ENCODE assay signal across 9 cellular contexts in the genomic region with DNA sequence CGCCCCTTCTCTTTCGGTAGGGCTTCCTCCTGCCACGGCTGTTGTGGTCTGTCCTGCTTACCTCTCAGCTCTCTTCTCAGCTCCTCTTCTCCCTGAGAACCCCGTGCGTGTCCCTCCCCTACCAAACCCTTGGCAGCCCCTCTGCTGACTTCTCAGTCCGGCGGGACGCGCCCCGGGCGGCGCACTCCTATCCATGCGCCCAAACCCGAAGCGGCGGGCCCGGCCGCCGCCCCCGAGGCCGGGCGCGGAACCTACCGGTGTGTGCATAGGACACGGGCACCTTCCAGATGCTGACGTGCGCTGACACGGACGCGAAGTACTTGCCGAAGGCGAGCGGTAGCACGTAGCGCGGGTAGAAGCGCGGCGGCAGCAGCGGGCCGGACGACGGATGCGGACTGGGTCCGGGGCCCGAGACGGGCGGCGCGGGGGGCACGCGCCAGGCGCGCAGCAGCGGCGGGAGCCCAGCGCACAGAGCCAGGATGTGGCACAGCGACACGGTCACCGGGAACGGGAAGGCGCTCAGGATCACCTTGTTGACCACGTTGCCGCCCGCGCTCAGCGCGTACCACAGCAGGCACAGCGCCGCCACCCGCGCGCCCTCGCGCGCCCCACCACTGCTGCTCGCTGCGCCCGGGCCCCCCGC. TPM values are rescaled to one million over a fixed set of nuclear protein-coding genes. Genes with fewer than 3 reads are reported as not detected.
DNase-seq lines count a peak whose midpoint lies in the region; ATAC-seq, FAIRE-seq and TF ChIP-seq lines count a peak whose summit lies in the region.
"Had no signal": no experiment of that assay in that cellular context is flagged by ENCODE, and none has a peak within 500 bp of the region (broad histone marks: within the 10 kb centered on the region; RNA-seq: fewer than 3 reads in every experiment).

No MANE protein-coding gene starts in this region.

- H3K79me2 ChIP-seq in OCI-LY1 (ENCODE audit: insufficient read depth, low read length), result peaks cover 7% of the 10 kb centered on the region

- no peaks in the 10 kb centered on the region; the same call in 1 of the 2 replicates for H3F3A ChIP-seq in OCI-LY1 (ENCODE audit: insufficient read depth, low read length)

- WGBS in tibial nerve, 2 donors, result 3 to 4% methylated on average over 23 to 41 of the region's 80 CpGs

- TF ChIP-seq EP300 in tibial nerve (IDR thresholded peaks at IDR 0.05), result no peak

- H4K20me1 ChIP-seq in OCI-LY1 (ENCODE audit: insufficient read depth, low read length), result no peaks in the 10 kb centered on the region

- DNase-seq in NCI-H146 (lab: John Stamatoyannopoulos, UW) (peak; percentile 63), NCI-H146 treated with DMSO at 0.1 percent for 48 hours (lab: John Stamatoyannopoulos, UW; ENCODE audit: unreplicated experiment) (no peak), bronchial epithelial cell (ENCODE audit: low read depth) (peak; percentile 28), lower lobe of right lung (peak; percentile 71), tibial nerve (ENCODE audit: low spot score in 2 of 2) (no peak)

- POLR2A ChIA-PET in HEK293 (lab: Yijun Ruan, JAX), result interaction anchor here (0.8 to 2.5 kb wide), 7 partner anchors 10 to 130 kb away, joined by 3 to 23 read pairs (median 3); a partner anchor contains a TSS

- CTCF ChIA-PET in HEK293 (lab: Yijun Ruan, JAX), result interaction anchor here (0.6 kb wide), 1 partner anchor 12 kb away, joined by 3 read pairs; no protein-coding TSS in a partner anchor

- H3K9ac ChIP-seq in OCI-LY1 (ENCODE audit: low read length), result peak overlapping the region; percentile 83

- H3K27ac ChIP-seq in HEK293 (ENCODE audit: extremely low read depth, low read depth, low read length), result peak overlapping the region; percentile 76; the same call in 1 of the 2 replicates
- H3K27ac ChIP-seq in OCI-LY1 (ENCODE audit: low read depth, low read length, poor library complexity, severe bottlenecking), result peak overlapping the region; percentile 20
- H3K27ac ChIP-seq in lower lobe of right lung, result peak overlapping the region; percentile 88
- peak overlapping the region; percentile 37 to 92 (median 80) for H3K27ac ChIP-seq in tibial nerve

- no peaks in the 10 kb centered on the region for H3K9me2 ChIP-seq in OCI-LY1 (ENCODE audit: low read depth, low read length)

- H3K4me1 ChIP-seq in HEK293 (ENCODE audit: control insufficient read depth, insufficient read depth, low read length) (peaks cover 2% of the 10 kb centered on the region; the same call in 1 of the 2 replicates), OCI-LY1 (ENCODE audit: insufficient read depth, low read length, severe bottlenecking) (peaks cover 37% of the 10 kb centered on the region), lower lobe of right lung (peaks cover 54% of the 10 kb centered on the region), tibial nerve (peaks cover 0 to 60% (median 25%) of the 10 kb centered on the region in 4 donors)

- H2AFZ ChIP-seq in OCI-LY1 (ENCODE audit: low read length), result no peak overlapping the region

- H3K9me3 ChIP-seq in HEK293 (ENCODE audit: control insufficient read depth, insufficient read depth, low read depth, low read length) (no peaks in the 10 kb centered on the region), OCI-LY1 (ENCODE audit: low read length) (no peaks in the 10 kb centered on the region), lower lobe of right lung (no peaks in the 10 kb centered on the region), tibial nerve (no peaks in the 10 kb centered on the region)

- ATAC-seq in lower lobe of right lung, result no peak
- no peak for ATAC-seq in HG03439 (IDR thresholded peaks at IDR 0.05; ENCODE audit: unreplicated experiment)

- no peaks in the 10 kb centered on the region for H3K27me3 ChIP-seq in OCI-LY1 (ENCODE audit: insufficient read depth, low read length)
- H3K27me3 ChIP-seq in bronchial epithelial cell (ENCODE audit: control insufficient read depth, insufficient read depth, low read length), result no peaks in the 10 kb centered on the region
- no peaks in the 10 kb centered on the region for H3K27me3 ChIP-seq in lower lobe of right lung (ENCODE audit: low read depth)
- no peaks in the 10 kb centered on the region for H3K27me3 ChIP-seq in tibial nerve

- intact Hi-C loops in lower lobe of right lung (cut with DNase I), result no loop called here

- H3K4me2 ChIP-seq in OCI-LY1 (ENCODE audit: low read length), result peak overlapping the region; percentile 95

- H3K36me3 ChIP-seq in HEK293 (ENCODE audit: control insufficient read depth in 2 of 2, insufficient read depth in 1 of 2, low read length in 2 of 2) (peaks cover 8 to 53% of the 10 kb centered on the region in 2 experiments; a peak in 2 of 3 replicates), OCI-LY1 (ENCODE audit: insufficient read depth, low read length) (peaks cover 62% of the 10 kb centered on the region), bronchial epithelial cell (ENCODE audit: control insufficient read depth, insufficient read depth, low read length) (peaks cover 17% of the 10 kb centered on the region), lower lobe of right lung (peaks cover 60% of the 10 kb centered on the region), tibial nerve (peaks cover 0 to 67% (median 3%) of the 10 kb centered on the region in 3 donors)

- H3K4me3 ChIP-seq in HEK293 (ENCODE audit: low read depth, low read length) (peak overlapping the region; percentile 82), OCI-LY1 (ENCODE audit: low read depth, low read length, poor library complexity, severe bottlenecking) (peak overlapping the region; percentile 88), bronchial epithelial cell (ENCODE audit: low read depth, low read length) (peak overlapping the region; percentile 52), lower lobe of right lung (peak overlapping the region; percentile 73), tibial nerve (peak overlapping the region; percentile 67 to 98 (median 80))

- TF ChIP-seq CTCF in HEK293 (tag by site-specific recombination; IDR thresholded peaks at IDR 0.05) (no peak), OCI-LY1 (IDR thresholded peaks at IDR 0.05; ENCODE audit: low read length) (no peak), bronchial epithelial cell (IDR thresholded peaks at IDR 0.05; ENCODE audit: insufficient read depth, low read length, severe bottlenecking) (no peak), lower lobe of right lung (IDR thresholded peaks at IDR 0.05) (no peak), tibial nerve (IDR thresholded peaks at IDR 0.05) (no peak)

- FAIRE-seq in bronchial epithelial cell (lab: Jason Lieb, UNC), result no peak
- FAIRE-seq: endometrium had no signal

- TF ChIP-seq POLR2A in tibial nerve (IDR thresholded peaks at IDR 0.05), result no peak

TF ChIP-seq in HEK293, 187 proteins besides CTCF, POLR2A, EP300 and RAD21 (continues in another document):
- no peak for TF ChIP-seq ZNF837 (tag by site-specific recombination; IDR thresholded peaks at IDR 0.05)
- TF ChIP-seq, protein P1, sequence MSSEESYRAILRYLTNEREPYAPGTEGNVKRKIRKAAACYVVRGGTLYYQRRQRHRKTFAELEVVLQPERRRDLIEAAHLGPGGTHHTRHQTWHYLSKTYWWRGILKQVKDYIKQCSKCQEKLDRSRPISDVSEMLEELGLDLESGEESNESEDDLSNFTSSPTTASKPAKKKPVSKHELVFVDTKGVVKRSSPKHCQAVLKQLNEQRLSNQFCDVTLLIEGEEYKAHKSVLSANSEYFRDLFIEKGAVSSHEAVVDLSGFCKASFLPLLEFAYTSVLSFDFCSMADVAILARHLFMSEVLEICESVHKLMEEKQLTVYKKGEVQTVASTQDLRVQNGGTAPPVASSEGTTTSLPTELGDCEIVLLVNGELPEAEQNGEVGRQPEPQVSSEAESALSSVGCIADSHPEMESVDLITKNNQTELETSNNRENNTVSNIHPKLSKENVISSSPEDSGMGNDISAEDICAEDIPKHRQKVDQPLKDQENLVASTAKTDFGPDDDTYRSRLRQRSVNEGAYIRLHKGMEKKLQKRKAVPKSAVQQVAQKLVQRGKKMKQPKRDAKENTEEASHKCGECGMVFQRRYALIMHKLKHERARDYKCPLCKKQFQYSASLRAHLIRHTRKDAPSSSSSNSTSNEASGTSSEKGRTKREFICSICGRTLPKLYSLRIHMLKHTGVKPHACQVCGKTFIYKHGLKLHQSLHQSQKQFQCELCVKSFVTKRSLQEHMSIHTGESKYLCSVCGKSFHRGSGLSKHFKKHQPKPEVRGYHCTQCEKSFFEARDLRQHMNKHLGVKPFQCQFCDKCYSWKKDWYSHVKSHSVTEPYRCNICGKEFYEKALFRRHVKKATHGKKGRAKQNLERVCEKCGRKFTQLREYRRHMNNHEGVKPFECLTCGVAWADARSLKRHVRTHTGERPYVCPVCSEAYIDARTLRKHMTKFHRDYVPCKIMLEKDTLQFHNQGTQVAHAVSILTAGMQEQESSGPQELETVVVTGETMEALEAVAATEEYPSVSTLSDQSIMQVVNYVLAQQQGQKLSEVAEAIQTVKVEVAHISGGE (tag by site-specific recombination; conservative IDR thresholded peaks at IDR 0.05; ENCODE audit: low read depth), result peak; percentile 30; the same call in 1 of the 2 replicates
- TF ChIP-seq, protein P2, sequence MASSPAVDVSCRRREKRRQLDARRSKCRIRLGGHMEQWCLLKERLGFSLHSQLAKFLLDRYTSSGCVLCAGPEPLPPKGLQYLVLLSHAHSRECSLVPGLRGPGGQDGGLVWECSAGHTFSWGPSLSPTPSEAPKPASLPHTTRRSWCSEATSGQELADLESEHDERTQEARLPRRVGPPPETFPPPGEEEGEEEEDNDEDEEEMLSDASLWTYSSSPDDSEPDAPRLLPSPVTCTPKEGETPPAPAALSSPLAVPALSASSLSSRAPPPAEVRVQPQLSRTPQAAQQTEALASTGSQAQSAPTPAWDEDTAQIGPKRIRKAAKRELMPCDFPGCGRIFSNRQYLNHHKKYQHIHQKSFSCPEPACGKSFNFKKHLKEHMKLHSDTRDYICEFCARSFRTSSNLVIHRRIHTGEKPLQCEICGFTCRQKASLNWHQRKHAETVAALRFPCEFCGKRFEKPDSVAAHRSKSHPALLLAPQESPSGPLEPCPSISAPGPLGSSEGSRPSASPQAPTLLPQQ (tag by site-specific recombination; IDR thresholded peaks at IDR 0.05), result no peak
- no peak for TF ChIP-seq SCRT2 (tag by site-specific recombination; IDR thresholded peaks at IDR 0.05)
- no peak for TF ChIP-seq ZNF2 (tag by site-specific recombination; IDR thresholded peaks at IDR 0.05)

RNA-seq across cellular contexts. Expression of a gene that starts 0.4 kb away (rescaled TPM):
- total RNA-seq in bronchial epithelial cell (24.7 and 26.1 TPM in 2 replicates), lower lobe of right lung (47.3 TPM), tibial nerve (10 to 100 TPM; 24.9 to 29.5 (median 28.0) TPM)

RNA-seq across cellular contexts. Expression of a gene that starts 29.6 kb away (rescaled TPM):
- total RNA-seq in bronchial epithelial cell, result 2.4 and 5.8 TPM in 2 replicates
- 35.4 TPM for total RNA-seq in lower lobe of right lung
- total RNA-seq in tibial nerve, result 10 to 100 TPM in 3 of 4 donors, 1 to 10 TPM in 1; 9.8 to 22.5 (median 12.6) TPM

RNA-seq across cellular contexts. Expression of a gene that starts 56.2 kb away (rescaled TPM):
- total RNA-seq in bronchial epithelial cell, result 2.9 and 6.0 TPM in 2 replicates
- total RNA-seq in lower lobe of right lung, result 11.1 TPM
- total RNA-seq in tibial nerve, result 10 to 100 TPM in 2 of 4 donors, 1 to 10 TPM in 2; 6.1 to 14.2 (median 11.7) TPM

Comparison
In these comparisons a context has a peak if more than half of its experiments do, and no peak if none do; other contexts are left out.
1. DNase-seq: peak in NCI-H146 (single experiment), bronchial epithelial cell (single experiment) and lower lobe of right lung (single experiment); none in NCI-H146 treated with DMSO at 0.1 percent for 48 hours (single experiment) and tibial nerve (0 of 2).
2. H3K27ac ChIP-seq: peak in every context shown above with its lines; median percentile 88 in lower lobe of right lung; 80 in tibial nerve; 76 in HEK293; 20 in OCI-LY1.
3. Peak in every context shown above with its lines, with median percentiles within 50 percentile points of each other: H3K4me3 ChIP-seq.